Comparison of ENCODE assay signal across 1 cellular context in genomic region chr9:708556-709432, GRCh38.
TF ChIP-seq lines count a peak whose summit lies in the region.

No MANE protein-coding gene starts in this region.

TF ChIP-seq in H1, 55 proteins besides CTCF, POLR2A, EP300 and RAD21:
- TF ChIP-seq GABPA (IDR thresholded peaks at IDR 0.05; ENCODE audit: borderline replicate concordance, insufficient read depth, low read length) (no peak), BACH1 (IDR thresholded peaks at IDR 0.05; ENCODE audit: low read length) (no peak)
